ENCODE assay signal across 1 cellular context in genomic region chr7:151852486-151853396, GRCh38.
TF ChIP-seq lines count a peak whose summit lies in the region.

No MANE protein-coding gene starts in this region.

TF ChIP-seq in GM23338, 12 proteins besides CTCF, POLR2A, EP300 and RAD21 (continued from another document):
- no peak for TF ChIP-seq ETS1 (IDR thresholded peaks at IDR 0.05)
